Comparison of ENCODE assay signal across 1 cellular context in the genomic region with DNA sequence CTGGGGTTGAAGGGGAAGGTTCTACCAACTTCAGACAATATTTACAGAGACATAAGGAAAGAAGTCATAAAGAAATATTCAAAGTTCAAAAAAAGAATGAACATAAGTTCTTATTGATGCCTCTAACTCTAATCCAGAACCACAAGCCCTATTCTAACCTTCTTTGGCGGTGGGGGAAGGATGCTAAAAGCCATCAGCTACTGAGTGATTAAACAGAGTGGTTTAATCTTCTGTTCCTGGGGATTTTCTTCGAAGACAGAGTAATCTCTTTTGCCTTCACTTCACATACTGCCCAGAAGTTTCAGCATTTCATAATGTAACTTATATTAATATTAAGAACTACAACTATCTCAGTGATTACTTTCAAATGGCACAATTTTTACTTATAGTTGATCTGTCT.
TF ChIP-seq lines count a peak whose summit lies in the region.

No MANE protein-coding gene starts in this region.

TF ChIP-seq in SK-N-SH treated with all-trans-retinoic acid at 6 μM for 48 hours, 23 proteins besides CTCF, POLR2A, EP300 and RAD21:
- TF ChIP-seq, protein P1, sequence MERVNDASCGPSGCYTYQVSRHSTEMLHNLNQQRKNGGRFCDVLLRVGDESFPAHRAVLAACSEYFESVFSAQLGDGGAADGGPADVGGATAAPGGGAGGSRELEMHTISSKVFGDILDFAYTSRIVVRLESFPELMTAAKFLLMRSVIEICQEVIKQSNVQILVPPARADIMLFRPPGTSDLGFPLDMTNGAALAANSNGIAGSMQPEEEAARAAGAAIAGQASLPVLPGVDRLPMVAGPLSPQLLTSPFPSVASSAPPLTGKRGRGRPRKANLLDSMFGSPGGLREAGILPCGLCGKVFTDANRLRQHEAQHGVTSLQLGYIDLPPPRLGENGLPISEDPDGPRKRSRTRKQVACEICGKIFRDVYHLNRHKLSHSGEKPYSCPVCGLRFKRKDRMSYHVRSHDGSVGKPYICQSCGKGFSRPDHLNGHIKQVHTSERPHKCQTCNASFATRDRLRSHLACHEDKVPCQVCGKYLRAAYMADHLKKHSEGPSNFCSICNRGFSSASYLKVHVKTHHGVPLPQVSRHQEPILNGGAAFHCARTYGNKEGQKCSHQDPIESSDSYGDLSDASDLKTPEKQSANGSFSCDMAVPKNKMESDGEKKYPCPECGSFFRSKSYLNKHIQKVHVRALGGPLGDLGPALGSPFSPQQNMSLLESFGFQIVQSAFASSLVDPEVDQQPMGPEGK (CRISPR knock-in tag; IDR thresholded peaks at IDR 0.05; ENCODE audit: borderline replicate concordance), result no peak
- TF ChIP-seq ZC3H10 (CRISPR knock-in tag; IDR thresholded peaks at IDR 0.05) (no peak), ZFP3 (CRISPR knock-in tag; IDR thresholded peaks at IDR 0.05) (no peak), SNAI2 (CRISPR knock-in tag; IDR thresholded peaks at IDR 0.05) (no peak)
TF ChIP-seq in SK-N-SH treated with all-trans-retinoic acid at 6 μM for 48 hours: peak in this region for 0.
